Comparison of ENCODE assay signal across 11 cellular contexts in genomic region chr7:102064361-102065025, GRCh38.
A peak's percentile ranks its signal among the peaks of the same experiment; 100 is the strongest.
DNase-seq lines count a peak whose midpoint lies in the region; ATAC-seq, FAIRE-seq and TF ChIP-seq lines count a peak whose summit lies in the region.
"Had no signal": no experiment of that assay in that cellular context is flagged by ENCODE, and none has a peak within 500 bp of the region (broad histone marks: within the 10 kb centered on the region; RNA-seq: fewer than 3 reads in every experiment).

No MANE protein-coding gene starts in this region.

- in situ Hi-C loops in Panc1 (cut with HindIII; ENCODE audit: low pct_unique_long_range_greater_than_20kb, low sequenced_read_pairs): no loop called here

- H3K4me3 ChIP-seq in Panc1 (ENCODE audit: low read depth in 2 of 2, low read length in 2 of 2): no peak overlapping the region
- H3K4me3 ChIP-seq in cardiac muscle cell: no peak overlapping the region
- H3K4me3 ChIP-seq in tibial nerve: no peak overlapping the region

- TF ChIP-seq POLR2A in GM12891 (IDR thresholded peaks at IDR 0.05; ENCODE audit: low read depth, low read length) (no peak), tibial nerve (IDR thresholded peaks at IDR 0.05) (no peak)

- intact Hi-C loops in Panc1 (cut with micrococcal nuclease; ENCODE audit: unreplicated experiment): no loop called here

- peaks cover 10% of the 10 kb centered on the region for H3K36me3 Mint-ChIP-seq in progenitor cell of endocrine pancreas (ENCODE audit: insufficient read depth)

- no peak for TF ChIP-seq CTCF in Panc1 (IDR thresholded peaks at IDR 0.05)
- TF ChIP-seq CTCF in cardiac muscle cell (IDR thresholded peaks at IDR 0.05; ENCODE audit: low read depth, low read length): no peak
- no peak for TF ChIP-seq CTCF in progenitor cell of endocrine pancreas (IDR thresholded peaks at IDR 0.05; ENCODE audit: unreplicated experiment)
- no peak for TF ChIP-seq CTCF in tibial nerve (IDR thresholded peaks at IDR 0.05)

- H3K4me3 Mint-ChIP-seq in progenitor cell of endocrine pancreas (ENCODE audit: low read depth): no peak overlapping the region

- peaks cover 4% of the 10 kb centered on the region; the same call in 1 of the 2 replicates for H3K4me1 ChIP-seq in Panc1 (ENCODE audit: control insufficient read depth, insufficient read depth, low read length)
- H3K4me1 ChIP-seq in cardiac muscle cell (ENCODE audit: low read depth): no peaks in the 10 kb centered on the region
- H3K4me1 ChIP-seq in tibial nerve: peaks cover 0 to 14% (median 0%) of the 10 kb centered on the region in 4 donors

- no TSS peak for BruUV-seq in Panc1 (replicated peaks; lab: Mats Ljungman, UMichigan)

- no peaks in the 10 kb centered on the region for H3K9me3 ChIP-seq in Panc1 (ENCODE audit: control insufficient read depth, insufficient read depth, low read depth, low read length)
- H3K9me3 ChIP-seq in cardiac muscle cell (ENCODE audit: low read depth): no peaks in the 10 kb centered on the region
- H3K9me3 ChIP-seq in tibial nerve: no peaks in the 10 kb centered on the region

- H3K27ac Mint-ChIP-seq in progenitor cell of endocrine pancreas: peak overlapping the region; percentile 34

- CTCF ChIA-PET in Panc1 (lab: Charles Lee): no interaction called here

- FAIRE-seq in GM12891 (lab: Jason Lieb, UNC): no peak
- FAIRE-seq: endothelial cell of umbilical vein, GM18507 had no signal

- POLR2A ChIA-PET in Panc1 (lab: Charles Lee): interaction anchor here (0.9 kb wide), 1 partner anchor 29 kb away, joined by 7 read pairs; no protein-coding TSS in a partner anchor

- H3K27me3 Mint-ChIP-seq in progenitor cell of endocrine pancreas: no peaks in the 10 kb centered on the region

- H3K27me3 ChIP-seq in Panc1 (ENCODE audit: control insufficient read depth, insufficient read depth, low read length) (no peaks in the 10 kb centered on the region), cardiac muscle cell (no peaks in the 10 kb centered on the region), tibial nerve (no peaks in the 10 kb centered on the region)

- no peak for TF ChIP-seq EP300 in tibial nerve (IDR thresholded peaks at IDR 0.05)

- H3K4me1 Mint-ChIP-seq in progenitor cell of endocrine pancreas (ENCODE audit: low read depth): peaks cover 7% of the 10 kb centered on the region

- H3K36me3 ChIP-seq in Panc1 (ENCODE audit: control insufficient read depth, insufficient read depth, low read length) (no peaks in the 10 kb centered on the region), cardiac muscle cell (no peaks in the 10 kb centered on the region), tibial nerve (peaks cover 0 to 6% (median 0%) of the 10 kb centered on the region in 3 donors)

- no peaks in the 10 kb centered on the region for H3K9me3 Mint-ChIP-seq in progenitor cell of endocrine pancreas (ENCODE audit: low read depth)

- 47 to 53% methylated on average over 10 to 12 of the region's 12 CpGs for WGBS in tibial nerve, 2 donors

- DNase-seq in GM12891 (ENCODE audit: insufficient read length, low spot score) (no peak), Panc1 (ENCODE audit: low read depth, low spot score) (no peak), cardiac muscle cell (ENCODE audit: low read depth in 1 of 2, low spot score in 1 of 2) (peak in 1 of 2 donors; percentile 57), progenitor cell of endocrine pancreas (ENCODE audit: low spot score, unreplicated experiment) (no peak), tibial nerve (ENCODE audit: low spot score in 2 of 2) (no peak)
- no peak for DNase-seq in activated CD4-positive, CD25-positive, alpha-beta regulatory T cell (lab: John Stamatoyannopoulos, UW)
- DNase-seq: activated CD4-positive, alpha-beta T cell treated with anti-CD3 and anti-CD28 coated beads for 1 hour had no signal

- H3K27ac ChIP-seq in Panc1 (ENCODE audit: low read length): no peak overlapping the region
- peak overlapping the region; percentile 0 for H3K27ac ChIP-seq in cardiac muscle cell
- H3K27ac ChIP-seq in tibial nerve: peak overlapping the region in 2 of 4 donors; percentile 28 to 31

- ATAC-seq in Panc1 (peak; percentile 64), GM21381 (IDR thresholded peaks at IDR 0.05; ENCODE audit: unreplicated experiment) (no peak), GM21447 (IDR thresholded peaks at IDR 0.05; ENCODE audit: unreplicated experiment) (no peak)

TF ChIP-seq in GM12891, 5 proteins besides CTCF, POLR2A, EP300 and RAD21:
- TF ChIP-seq TAF1 (IDR thresholded peaks at IDR 0.05; ENCODE audit: low read depth, low read length) (no peak), POLR2AphosphoS5 (IDR thresholded peaks at IDR 0.05; ENCODE audit: low read depth, low read length) (no peak), SPI1 (IDR thresholded peaks at IDR 0.05; ENCODE audit: low read depth, low read length) (peak; percentile 15; the same call in 1 of the 2 replicates), PAX5 (IDR thresholded peaks at IDR 0.05; ENCODE audit: insufficient read depth, low read length, severe bottlenecking) (no peak), POU2F2 (IDR thresholded peaks at IDR 0.05; ENCODE audit: low read depth, low read length) (no peak)
TF ChIP-seq in GM12891: peak in this region for 1.
